ENCODE assay signal across 18 cellular contexts in the genomic region with DNA sequence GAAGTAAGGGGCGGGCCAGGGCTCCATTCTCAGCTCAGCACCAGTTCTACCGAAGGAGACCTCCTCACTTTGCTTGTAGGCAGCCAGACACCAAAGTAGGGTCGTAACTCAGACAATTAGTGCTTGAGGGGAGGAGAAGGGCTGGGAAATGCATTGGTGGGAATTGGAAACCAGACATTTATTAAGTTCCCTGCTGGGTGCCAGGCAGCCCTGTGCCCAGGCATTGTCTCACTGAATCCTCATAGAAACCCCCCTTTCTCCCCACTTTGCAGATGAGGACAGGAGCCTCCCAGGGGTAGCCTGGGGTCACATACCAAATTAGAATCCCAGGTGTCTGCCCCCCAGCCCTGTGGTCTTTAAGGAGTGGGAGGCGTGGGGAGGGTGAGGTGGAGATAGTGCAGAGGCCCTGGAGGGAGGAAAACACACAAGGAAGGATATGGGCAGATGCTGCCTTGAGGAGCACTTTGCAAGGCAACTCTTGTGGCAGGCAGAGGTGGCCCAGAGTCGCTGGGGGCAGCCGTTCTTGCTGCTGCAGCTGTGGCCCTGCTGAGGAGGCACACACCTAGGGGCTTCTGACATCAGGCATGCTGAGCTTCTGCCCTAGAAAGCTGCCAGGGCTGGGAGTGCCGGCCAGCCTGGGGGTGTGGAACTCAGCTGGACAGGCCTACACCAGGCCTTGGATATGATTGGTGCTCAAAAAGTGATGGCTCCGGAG. TPM values are rescaled to one million over a fixed set of nuclear protein-coding genes. Genes with fewer than 3 reads are reported as not detected.
"Had no signal": no experiment of that assay in that cellular context is flagged by ENCODE, and none has a peak within 500 bp of the region (broad histone marks: within the 10 kb centered on the region; RNA-seq: fewer than 3 reads in every experiment).

No MANE protein-coding gene starts in this region.

- H3K4me3 Mint-ChIP-seq: activated CD4-positive, alpha-beta memory T cell treated with anti-CD3 and anti-CD28 coated beads, Interleukin-2, amount 10 ng/mL, durations not matched to agents 7 days and 5 days; activated CD4-positive, alpha-beta T cell treated with anti-CD3 and anti-CD28 coated beads for 36 hours; activated T-cell treated with anti-CD3 and anti-CD28 coated beads, Interleukin-2, amount 50 U/mL, for 4 hours; natural killer cell treated with Interleukin-12 subunit alpha and Interleukin-12 subunit beta and Interleukin-15 and Interleukin-18, amount 100 ng/mL, for 72 hours; stimulated activated naive CD8-positive, alpha-beta T cell treated with anti-CD3 and anti-CD28 coated beads, Interleukin-15, amount 100 ng/mL, for 72 hours had no signal

- H3K4me1 ChIP-seq: testis had no signal

- H3K27me3 Mint-ChIP-seq: activated CD4-positive, alpha-beta T cell treated with anti-CD3 and anti-CD28 coated beads for 36 hours had no signal

- H3K27ac ChIP-seq: cardiac muscle cell, esophagus muscularis mucosa, testis, upper lobe of left lung had no signal

- DNase-seq: activated CD4-positive, alpha-beta memory T cell treated with anti-CD3 and anti-CD28 coated beads, Interleukin-2, amount 10 ng/mL, durations not matched to agents 7 days and 5 days; activated CD4-positive, alpha-beta T cell treated with anti-CD3 and anti-CD28 coated beads for 36 hours; activated effector memory CD4-positive, alpha-beta T cell treated with Interleukin-2 at 50 U/mL for 16 hours; activated T-cell treated with anti-CD3 and anti-CD28 coated beads, Interleukin-2, amount 50 U/mL, for 4 hours; hippocampal formation; left ventricle myocardium superior; mesendoderm; stimulated activated CD4-positive, alpha-beta T cell treated with anti-CD3 and anti-CD28 coated beads, Interleukin-1b, Interleukin-23, amount 100 ng/mL, for 48 hours; stimulated activated naive CD8-positive, alpha-beta T cell treated with anti-CD3 and anti-CD28 coated beads, Interleukin-15, amount 100 ng/mL, for 72 hours; T-helper 9 cell; testis had no signal

- ATAC-seq: activated CD4-positive, alpha-beta T cell treated with anti-CD3 and anti-CD28 coated beads for 36 hours; activated naive CD4-positive, alpha-beta T cell treated with anti-CD3 and anti-CD28 coated beads, Interleukin-2, amount 50 U/mL, for 72 hours; activated T-cell treated with anti-CD3 and anti-CD28 coated beads, Interleukin-2, amount 50 U/mL, for 4 hours; natural killer cell treated with Interleukin-12 subunit alpha and Interleukin-12 subunit beta and Interleukin-15 and Interleukin-18, amount 100 ng/mL, for 72 hours; sciatic nerve; stimulated activated naive CD8-positive, alpha-beta T cell treated with anti-CD3 and anti-CD28 coated beads, Interleukin-15, amount 100 ng/mL, for 72 hours had no signal

- H3K4me3 ChIP-seq: cardiac muscle cell, esophagus muscularis mucosa, testis, upper lobe of left lung had no signal

- H3K36me3 ChIP-seq: cardiac muscle cell had no signal

- H3K27me3 ChIP-seq: cardiac muscle cell, testis, upper lobe of left lung had no signal

- H3K9me3 ChIP-seq: esophagus muscularis mucosa, testis, upper lobe of left lung had no signal

- H3K36me3 Mint-ChIP-seq: activated naive CD4-positive, alpha-beta T cell treated with anti-CD3 and anti-CD28 coated beads, Interleukin-2, amount 50 U/mL, for 72 hours; natural killer cell treated with Interleukin-12 subunit alpha and Interleukin-12 subunit beta and Interleukin-15 and Interleukin-18, amount 100 ng/mL, for 72 hours had no signal

- H3K27ac Mint-ChIP-seq: activated CD4-positive, alpha-beta memory T cell treated with anti-CD3 and anti-CD28 coated beads, Interleukin-2, amount 10 ng/mL, durations not matched to agents 7 days and 5 days; activated CD4-positive, alpha-beta T cell treated with anti-CD3 and anti-CD28 coated beads for 36 hours; natural killer cell treated with Interleukin-12 subunit alpha and Interleukin-12 subunit beta and Interleukin-15 and Interleukin-18, amount 100 ng/mL, for 72 hours; stimulated activated naive CD8-positive, alpha-beta T cell treated with anti-CD3 and anti-CD28 coated beads, Interleukin-15, amount 100 ng/mL, for 72 hours had no signal

- H3K9me3 Mint-ChIP-seq: activated CD4-positive, alpha-beta memory T cell treated with anti-CD3 and anti-CD28 coated beads, Interleukin-2, amount 10 ng/mL, durations not matched to agents 7 days and 5 days; activated naive CD4-positive, alpha-beta T cell treated with anti-CD3 and anti-CD28 coated beads, Interleukin-2, amount 50 U/mL, for 72 hours; activated T-cell treated with anti-CD3 and anti-CD28 coated beads, Interleukin-2, amount 50 U/mL, for 4 hours; natural killer cell treated with Interleukin-12 subunit alpha and Interleukin-12 subunit beta and Interleukin-15 and Interleukin-18, amount 100 ng/mL, for 72 hours; stimulated activated naive CD8-positive, alpha-beta T cell treated with anti-CD3 and anti-CD28 coated beads, Interleukin-15, amount 100 ng/mL, for 72 hours had no signal

RNA-seq across cellular contexts. Expression of gene CDK18, which starts 29.4 kb away (rescaled TPM):
- total RNA-seq: pulmonary artery endothelial cell had no signal
